ENCODE assay signal across 7 cellular contexts in genomic region chr16:2778692-2778958, GRCh38. TPM values are rescaled to one million over a fixed set of nuclear protein-coding genes. Genes with fewer than 3 reads are reported as not detected.
DNase-seq lines count a peak whose midpoint lies in the region; ATAC-seq and TF ChIP-seq lines count a peak whose summit lies in the region.
"Had no signal": no experiment of that assay in that cellular context is flagged by ENCODE, and none has a peak within 500 bp of the region (broad histone marks: within the 10 kb centered on the region; RNA-seq: fewer than 3 reads in every experiment).

No MANE protein-coding gene starts in this region.

- peak overlapping the region in 1 of 2 experiments; percentile 91; a peak in 2 of 4 replicates for H3K4me3 ChIP-seq in SK-N-SH (ENCODE audit: low read depth in 2 of 2, low read length in 1 of 2)

- peaks cover 22% of the 10 kb centered on the region for H3K36me3 Mint-ChIP-seq in effector memory CD8-positive, alpha-beta T cell (ENCODE audit: insufficient read depth)
- H3K36me3 Mint-ChIP-seq in stimulated activated naive B cell treated with anti-CD40 and anti-IgM and Interleukin-4, amounts not matched to agents 10 μg/mL and 1 μg/mL and 100 μg/mL, for 72 hours = peaks cover 8 to 12% of the 10 kb centered on the region in 2 donors

- ATAC-seq in SK-N-SH treated with all-trans-retinoic acid at 6 μM for 48 hours (no peak), HG03196 (IDR thresholded peaks at IDR 0.05; ENCODE audit: unreplicated experiment) (no peak)
- ATAC-seq in effector memory CD8-positive, alpha-beta T cell (replicated peaks) = no peak
- no peak for ATAC-seq in stimulated activated naive B cell treated with anti-CD40 and anti-IgM and Interleukin-4, amounts not matched to agents 10 μg/mL and 1 μg/mL and 100 μg/mL, for 72 hours (replicated peaks)

- CTCF ChIA-PET in SK-N-SH (lab: Yijun Ruan, JAX) = interaction anchor here (2.1 to 2.2 kb wide), 2 partner anchors 90 to 148 kb away, joined by 5 to 11 read pairs; no protein-coding TSS in a partner anchor

- no peak for TF ChIP-seq RAD21 in SK-N-SH (IDR thresholded peaks at IDR 0.05; ENCODE audit: low read length)

- WGBS in SK-N-SH (ENCODE audit: low lambda C conversion rate) = 100% methylated on average over 12 of the region's 12 CpGs

- H3K4me3 Mint-ChIP-seq in effector memory CD8-positive, alpha-beta T cell = peak overlapping the region; percentile 92 to 93
- H3K4me3 Mint-ChIP-seq in stimulated activated naive B cell treated with anti-CD40 and anti-IgM and Interleukin-4, amounts not matched to agents 10 μg/mL and 1 μg/mL and 100 μg/mL, for 72 hours = peak overlapping the region; percentile 95

- peaks cover 11 to 25% of the 10 kb centered on the region in 2 experiments; a peak in 2 of 4 replicates for H3K4me1 ChIP-seq in SK-N-SH (ENCODE audit: control insufficient read depth in 1 of 2, insufficient read depth in 2 of 2, low read depth in 1 of 2, low read length in 1 of 2)

- no peak for TF ChIP-seq CTCF in SK-N-SH (IDR thresholded peaks at IDR 0.05)

- POLR2A ChIA-PET in SK-N-SH (lab: Yijun Ruan, JAX) = interaction anchor here (2.0 to 2.1 kb wide), 2 partner anchors 22 to 43 kb away, joined by 5 to 6 read pairs; no protein-coding TSS in a partner anchor

- no peak for TF ChIP-seq EP300 in SK-N-SH (IDR thresholded peaks at IDR 0.05; ENCODE audit: borderline replicate concordance in 1 of 2, low read depth in 1 of 2, low read length in 1 of 2)

- no peak for DNase-seq in SK-N-SH
- no peak for DNase-seq in effector memory CD8-positive, alpha-beta T cell
- DNase-seq in stimulated activated naive B cell treated with anti-CD40 and anti-IgM and Interleukin-4, amounts not matched to agents 10 μg/mL and 1 μg/mL and 100 μg/mL, for 72 hours = no peak
- no peak for DNase-seq in GM19238 (ENCODE audit: insufficient read length, low spot score)
- DNase-seq: erythroblast had no signal

- H3K4me2 ChIP-seq in SK-N-SH = peak overlapping the region; percentile 97

- H3K27me3 ChIP-seq in SK-N-SH (ENCODE audit: insufficient read depth) = no peaks in the 10 kb centered on the region

- no peaks in the 10 kb centered on the region for H3K27me3 Mint-ChIP-seq in effector memory CD8-positive, alpha-beta T cell
- H3K27me3 Mint-ChIP-seq in stimulated activated naive B cell treated with anti-CD40 and anti-IgM and Interleukin-4, amounts not matched to agents 10 μg/mL and 1 μg/mL and 100 μg/mL, for 72 hours = no peaks in the 10 kb centered on the region

- H3K36me3 ChIP-seq in SK-N-SH (replicated peaks in 1 of 2; ENCODE audit: control insufficient read depth in 1 of 2, insufficient read depth in 2 of 2, low read length in 1 of 2) = peaks cover 3 to 13% of the 10 kb centered on the region in 2 experiments

- peak overlapping the region; percentile 97 to 98 for H3K27ac Mint-ChIP-seq in effector memory CD8-positive, alpha-beta T cell
- H3K27ac Mint-ChIP-seq in stimulated activated naive B cell treated with anti-CD40 and anti-IgM and Interleukin-4, amounts not matched to agents 10 μg/mL and 1 μg/mL and 100 μg/mL, for 72 hours = peak overlapping the region; percentile 98

- peaks cover 20 to 36% of the 10 kb centered on the region in 2 donors for H3K4me1 Mint-ChIP-seq in effector memory CD8-positive, alpha-beta T cell (ENCODE audit: low read depth in 2 of 2)
- peaks cover 24 to 39% of the 10 kb centered on the region in 2 donors for H3K4me1 Mint-ChIP-seq in stimulated activated naive B cell treated with anti-CD40 and anti-IgM and Interleukin-4, amounts not matched to agents 10 μg/mL and 1 μg/mL and 100 μg/mL, for 72 hours

- no peaks in the 10 kb centered on the region for H3K9me2 ChIP-seq in SK-N-SH

- H3K79me2 ChIP-seq in SK-N-SH (ENCODE audit: insufficient read depth) = peaks cover 45% of the 10 kb centered on the region

- no peaks in the 10 kb centered on the region for H3K9me3 Mint-ChIP-seq in effector memory CD8-positive, alpha-beta T cell
- H3K9me3 Mint-ChIP-seq in stimulated activated naive B cell treated with anti-CD40 and anti-IgM and Interleukin-4, amounts not matched to agents 10 μg/mL and 1 μg/mL and 100 μg/mL, for 72 hours = no peaks in the 10 kb centered on the region

- no peak overlapping the region for H2AFZ ChIP-seq in SK-N-SH (ENCODE audit: low read depth)

- no peak overlapping the region for H3K27ac ChIP-seq in SK-N-SH (ENCODE audit: low read depth in 2 of 2, low read length in 1 of 2)

- H4K20me1 ChIP-seq in SK-N-SH (ENCODE audit: insufficient read depth) = peaks cover 3% of the 10 kb centered on the region; the same call in 1 of the 2 replicates

- no peaks in the 10 kb centered on the region for H3F3A ChIP-seq in SK-N-SH (replicated peaks; ENCODE audit: insufficient read depth)

- H3K9me3 ChIP-seq in SK-N-SH = no peaks in the 10 kb centered on the region

- H3K9ac ChIP-seq in SK-N-SH = peak overlapping the region; percentile 100; the same call in 1 of the 2 replicates

TF ChIP-seq in SK-N-SH, 30 proteins besides CTCF, POLR2A, EP300 and RAD21 (continues in another document):
- TF ChIP-seq ELF1 (IDR thresholded peaks at IDR 0.05) (no peak), SIN3A (IDR thresholded peaks at IDR 0.05; ENCODE audit: borderline replicate concordance, low read depth, low read length) (no peak), USF2 (IDR thresholded peaks at IDR 0.05; ENCODE audit: borderline replicate concordance, low read depth, low read length) (no peak), MAX (IDR thresholded peaks at IDR 0.05; ENCODE audit: low read depth) (no peak)

TF ChIP-seq in SK-N-SH treated with all-trans-retinoic acid at 6 μM for 48 hours, 23 proteins besides CTCF, POLR2A, EP300 and RAD21 (continues in another document):
- TF ChIP-seq ESRRG (CRISPR knock-in tag; IDR thresholded peaks at IDR 0.05) (no peak), PPARA (CRISPR knock-in tag; IDR thresholded peaks at IDR 0.05; ENCODE audit: borderline replicate concordance) (no peak), TOX (CRISPR knock-in tag; IDR thresholded peaks at IDR 0.05; ENCODE audit: borderline replicate concordance) (no peak), BACH2 (CRISPR knock-in tag; IDR thresholded peaks at IDR 0.05; ENCODE audit: borderline replicate concordance) (no peak), ZNF8 (CRISPR knock-in tag; IDR thresholded peaks at IDR 0.05) (no peak), ZFP3 (CRISPR knock-in tag; IDR thresholded peaks at IDR 0.05) (no peak), ZC3H10 (CRISPR knock-in tag; IDR thresholded peaks at IDR 0.05) (no peak), POU6F1 (CRISPR knock-in tag; IDR thresholded peaks at IDR 0.05; ENCODE audit: borderline replicate concordance, low read depth) (no peak), ARNTL (CRISPR knock-in tag; IDR thresholded peaks at IDR 0.05; ENCODE audit: borderline replicate concordance, low read depth) (no peak), GLIS3 (CRISPR knock-in tag; IDR thresholded peaks at IDR 0.05) (no peak), TCF4 (CRISPR knock-in tag; IDR thresholded peaks at IDR 0.05; ENCODE audit: borderline replicate concordance) (no peak), TSHZ2 (CRISPR knock-in tag; IDR thresholded peaks at IDR 0.05) (no peak)

RNA-seq across cellular contexts. Expression of gene ELOB, which starts 1.5 kb away (rescaled TPM):
- polyA plus RNA-seq in SK-N-SH (2012; rRNA removed) = 327 and 329 TPM in 2 replicates
- 163 and 229 TPM in 2 replicates for polyA plus RNA-seq in SK-N-SH (2012; cell fraction: cytosol; rRNA removed)
- polyA plus RNA-seq in SK-N-SH (2012; cell fraction: nucleus; rRNA removed) = 96.2 and 161 TPM in 2 replicates

RNA-seq across cellular contexts. Expression of gene PRSS33, which starts 8.7 kb away (rescaled TPM):
- not detected in 2 replicates for polyA plus RNA-seq in SK-N-SH (2012; rRNA removed)
- polyA plus RNA-seq in SK-N-SH (2012; cell fraction: cytosol; rRNA removed) = not detected in 2 replicates
- not detected in 2 replicates for polyA plus RNA-seq in SK-N-SH (2012; cell fraction: nucleus; rRNA removed)

RNA-seq across cellular contexts. Expression of gene PRSS41, which starts 19.6 kb away (rescaled TPM):
- polyA plus RNA-seq in SK-N-SH (2012; rRNA removed) = not detected in 2 replicates
- not detected in 2 replicates for polyA plus RNA-seq in SK-N-SH (2012; cell fraction: cytosol; rRNA removed)
- polyA plus RNA-seq in SK-N-SH (2012; cell fraction: nucleus; rRNA removed) = not detected in 2 replicates

RNA-seq across cellular contexts. Expression of gene SRRM2, which starts 26.2 kb away (rescaled TPM):
- 100 and 143 TPM in 2 replicates for polyA plus RNA-seq in SK-N-SH (2012; rRNA removed)
- 44.8 and 65.2 TPM in 2 replicates for polyA plus RNA-seq in SK-N-SH (2012; cell fraction: cytosol; rRNA removed)
- polyA plus RNA-seq in SK-N-SH (2012; cell fraction: nucleus; rRNA removed) = 657 and 768 TPM in 2 replicates

RNA-seq across cellular contexts. Expression of gene PRSS21, which starts 38.4 kb away (rescaled TPM):
- not detected in 2 replicates for polyA plus RNA-seq in SK-N-SH (2012; rRNA removed)
- polyA plus RNA-seq in SK-N-SH (2012; cell fraction: cytosol; rRNA removed) = not detected in 2 replicates
- polyA plus RNA-seq in SK-N-SH (2012; cell fraction: nucleus; rRNA removed) = not detected in 2 replicates
